Comparison of ENCODE assay signal across 9 cellular contexts in genomic region chr19:34678421-34678820, GRCh38. TPM values are rescaled to one million over a fixed set of nuclear protein-coding genes. Genes with fewer than 3 reads are reported as not detected.
DNase-seq lines count a peak whose midpoint lies in the region; ATAC-seq, FAIRE-seq and TF ChIP-seq lines count a peak whose summit lies in the region.
"Had no signal": no experiment of that assay in that cellular context is flagged by ENCODE, and none has a peak within 500 bp of the region (broad histone marks: within the 10 kb centered on the region; RNA-seq: fewer than 3 reads in every experiment).

No MANE protein-coding gene starts in this region.

- H3K36me3 ChIP-seq in PC-9 (ENCODE audit: low read depth) (peaks cover 50% of the 10 kb centered on the region), esophagus muscularis mucosa (peaks cover 42 to 49% (median 45%) of the 10 kb centered on the region in 4 donors), psoas muscle (ENCODE audit: insufficient read depth in 1 of 2, low read depth in 1 of 2) (peaks cover 9 to 48% of the 10 kb centered on the region in 2 donors)

- no peaks in the 10 kb centered on the region for H3K9me2 ChIP-seq in PC-9 (ENCODE audit: insufficient read depth)

- WGBS in esophagus muscularis mucosa, result 61% methylated on average over 10 of the region's 10 CpGs
- 38 to 51% (median 43%) methylated on average over 10 of the region's 10 CpGs for WGBS in psoas muscle, 3 donors

- TF ChIP-seq CTCF in PC-9 (conservative IDR thresholded peaks at IDR 0.05) (no peak), esophagus muscularis mucosa (IDR thresholded peaks at IDR 0.05) (no peak), psoas muscle (IDR thresholded peaks at IDR 0.05) (no peak)

- H2AFZ ChIP-seq in PC-9, result peak overlapping the region; percentile 99; the same call in 1 of the 2 replicates

- intact Hi-C loops in PC-9 (cut with micrococcal nuclease; ENCODE audit: unreplicated experiment), result no loop called here
- intact Hi-C loops in esophagus muscularis mucosa (cut with DNase I), result loop anchor here (5.0 to 10.0 kb wide), 2 partner anchors 54 to 96 kb away; partner anchors contain the start of genes ZNF181 and ZNF599
- intact Hi-C loops in psoas muscle (cut with DNase I), result loop anchor here (5.0 to 10.0 kb wide), 2 partner anchors 36 to 56 kb away; partner anchors contain the start of gene ZNF181 (in 1 of the 2)

- H3K4me1 ChIP-seq in PC-9 (replicated peaks; ENCODE audit: insufficient read depth) (peaks cover 16% of the 10 kb centered on the region), esophagus muscularis mucosa (peaks cover 23 to 32% (median 28%) of the 10 kb centered on the region in 4 donors), psoas muscle (peaks cover 40% of the 10 kb centered on the region)

- DNase-seq in G401 (ENCODE audit: low spot score) (peak; percentile 6), PC-9 (no peak), esophagus muscularis mucosa (ENCODE audit: extremely low spot score) (no peak), psoas muscle (no peak), H54 (ENCODE audit: insufficient read length, low spot score) (no peak), NCI-H526 treated with DMSO at 0.1 percent for 48 hours (lab: John Stamatoyannopoulos, UW) (no peak), RPMI8226 (no peak)

- CTCF ChIA-PET in PC-9 (lab: Charles Lee), result no interaction called here

- POLR2A ChIA-PET in PC-9 (lab: Charles Lee; ENCODE audit: unreplicated experiment), result no interaction called here

- H3K4me3 ChIP-seq in PC-9, result peak overlapping the region; percentile 93
- H3K4me3 ChIP-seq in esophagus muscularis mucosa, result peak overlapping the region; percentile 66 to 85 (median 80)
- H3K4me3 ChIP-seq in psoas muscle, result peak overlapping the region; percentile 83

- peaks cover 14% of the 10 kb centered on the region for H3F3A ChIP-seq in PC-9 (ENCODE audit: insufficient read depth, low read depth)

- in situ Hi-C loops in G401 (cut with HindIII; ENCODE audit: low sequenced_read_pairs), result no loop called here

- peaks cover 47% of the 10 kb centered on the region for H3K9me3 ChIP-seq in PC-9 (ENCODE audit: insufficient read depth, low read depth)
- peaks cover 0 to 43% (median 32%) of the 10 kb centered on the region in 4 donors for H3K9me3 ChIP-seq in esophagus muscularis mucosa
- peaks cover 9% of the 10 kb centered on the region for H3K9me3 ChIP-seq in psoas muscle

- no peaks in the 10 kb centered on the region; the same call in 1 of the 2 replicates for H3K79me2 ChIP-seq in PC-9 (ENCODE audit: low read depth)

- no peak for TF ChIP-seq EP300 in esophagus muscularis mucosa (IDR thresholded peaks at IDR 0.05)

- peak overlapping the region; percentile 99 for H3K4me2 ChIP-seq in PC-9

- FAIRE-seq in H54 (lab: Jason Lieb, UNC), result no peak

- no peak for ATAC-seq in psoas muscle
- no peak for ATAC-seq in GM21619 (IDR thresholded peaks at IDR 0.05; ENCODE audit: unreplicated experiment)

- BruUV-seq in PC-9 (replicated peaks; lab: Mats Ljungman, UMichigan), result no TSS peak

- H3K27me3 ChIP-seq in PC-9 (ENCODE audit: insufficient read depth, low read depth) (no peaks in the 10 kb centered on the region), esophagus muscularis mucosa (no peaks in the 10 kb centered on the region), psoas muscle (ENCODE audit: insufficient read depth in 3 of 3, low read length in 2 of 3) (no peaks in the 10 kb centered on the region)

- no peaks in the 10 kb centered on the region for H4K20me1 ChIP-seq in PC-9 (ENCODE audit: insufficient read depth)

- H3K27ac ChIP-seq in PC-9 (peak overlapping the region; percentile 80; the same call in 1 of the 2 replicates), esophagus muscularis mucosa (replicated peaks in 1 of 4) (peak overlapping the region; percentile 92 to 97 (median 96)), psoas muscle (peak overlapping the region; percentile 98)

- TF ChIP-seq POLR2A in esophagus muscularis mucosa (IDR thresholded peaks at IDR 0.05; ENCODE audit: low read depth), result no peak
- no peak for TF ChIP-seq POLR2A in H54 (IDR thresholded peaks at IDR 0.05; ENCODE audit: low read depth, low read length)

RNA-seq across cellular contexts. Expression of gene ZNF302, which starts 0.9 kb away (rescaled TPM):
- total RNA-seq in G401 (2014; rRNA removed; shearing (Covaris generic)), result 15.7 and 19.5 TPM in 2 replicates
- total RNA-seq in PC-9 (2021), result 17.5 and 19.5 TPM in 2 replicates
- total RNA-seq in esophagus muscularis mucosa, result 10 to 100 TPM; 20.4 to 29.5 (median 21.6) TPM
- total RNA-seq in psoas muscle, result 10 to 100 TPM; 24.3 to 32.2 (median 27.2) TPM
- 10 to 100 TPM; 20.4 to 86.3 (median 21.7) TPM for polyA plus RNA-seq in psoas muscle

RNA-seq across cellular contexts. Expression of gene SCGB2B2, which starts 1.5 kb away (rescaled TPM):
- total RNA-seq in G401 (2014; rRNA removed; shearing (Covaris generic)), result not detected in 2 replicates
- total RNA-seq in PC-9 (2021), result 1.4 and 1.9 TPM in 2 replicates
- under 1 TPM in 2 of 4 donors, not detected in 2; 0.83 to 0.86 TPM for total RNA-seq in esophagus muscularis mucosa
- total RNA-seq in psoas muscle, result 1 to 10 TPM in 1 of 4 donors, under 1 TPM in 3; 0.17 to 1.0 (median 0.41) TPM
- 1 to 10 TPM in 1 of 3 donors, under 1 TPM in 2; 0.13 to 1.1 (median 0.14) TPM for polyA plus RNA-seq in psoas muscle
- total RNA-seq: RPMI7951 had no signal

RNA-seq across cellular contexts. Expression of gene ZNF181, which starts 55.6 kb away (rescaled TPM):
- total RNA-seq in G401 (2014; rRNA removed; shearing (Covaris generic)), result 13.1 and 14.2 TPM in 2 replicates
- total RNA-seq in PC-9 (2021) (2.6 and 4.7 TPM in 2 replicates), esophagus muscularis mucosa (10 to 100 TPM; 22.6 to 31.6 (median 26.0) TPM), psoas muscle (10 to 100 TPM; 15.4 to 21.2 (median 17.9) TPM)
- 10 to 100 TPM in 2 of 3 donors, 1 to 10 TPM in 1; 7.8 to 47.2 (median 22.6) TPM for polyA plus RNA-seq in psoas muscle
